1 cellular context compared by ENCODE assay signal in genomic region chr13:25352230-25352629, GRCh38.
A peak's percentile ranks its signal among the peaks of the same experiment; 100 is the strongest.
TF ChIP-seq lines count a peak whose summit lies in the region.

No MANE protein-coding gene starts in this region.

TF ChIP-seq in K562, 482 proteins besides CTCF, POLR2A, EP300 and RAD21 (continued from another document and continues in another):
- TF ChIP-seq MXD1 (CRISPR knock-in tag; IDR thresholded peaks at IDR 0.05; ENCODE audit: borderline replicate concordance, poor library complexity, severe bottlenecking) (no peak), SMARCA4 (IDR thresholded peaks at IDR 0.05) (peak; percentile 98), RBM39 (optimal IDR thresholded peaks at IDR 0.05; ENCODE audit: low read depth, low read length) (no peak), ZKSCAN3 (CRISPR knock-in tag; IDR thresholded peaks at IDR 0.05) (no peak), ZNF584 (CRISPR knock-in tag; IDR thresholded peaks at IDR 0.05; ENCODE audit: low read depth) (peak; percentile 49; the same call in 1 of the 2 replicates), JUND (IDR thresholded peaks at IDR 0.05; ENCODE audit: borderline replicate concordance, low read depth, low read length) (peak; percentile 67; the same call in 1 of the 2 replicates), JUND (tag; IDR thresholded peaks at IDR 0.05; ENCODE audit: borderline replicate concordance, low read depth, low read length) (no peak; the same call in 2 of the 3 replicates), CHD7 (IDR thresholded peaks at IDR 0.05; ENCODE audit: low read depth, low read length) (no peak), ZNF197 (CRISPR knock-in tag; IDR thresholded peaks at IDR 0.05; ENCODE audit: low read depth) (peak; percentile 67; the same call in 1 of the 2 replicates), L3MBTL2 (IDR thresholded peaks at IDR 0.05) (0 out of 2 replicates have a peak, but pooled peaks have one; percentile 35), ZBTB43 (CRISPR knock-in tag; IDR thresholded peaks at IDR 0.05) (no peak), ARID1B (IDR thresholded peaks at IDR 0.05) (peak; percentile 99), FOXA3 (CRISPR knock-in tag; conservative IDR thresholded peaks at IDR 0.05 in 1 of 2, IDR thresholded peaks at IDR 0.05 in 1 of 2) (peak in 1 of 2 experiments; percentile 87; a peak in 2 of 4 replicates), ZNF133 (CRISPR knock-in tag; IDR thresholded peaks at IDR 0.05) (no peak), STAT5A (IDR thresholded peaks at IDR 0.05; ENCODE audit: borderline replicate concordance, low read length) (peak; percentile 91), HBP1 (CRISPR knock-in tag; IDR thresholded peaks at IDR 0.05) (no peak), ZNF76 (CRISPR knock-in tag; IDR thresholded peaks at IDR 0.05; ENCODE audit: borderline replicate concordance) (no peak), RBFOX2 (IDR thresholded peaks at IDR 0.05; ENCODE audit: low read depth, low read length) (no peak), BCLAF1 (IDR thresholded peaks at IDR 0.05; ENCODE audit: borderline replicate concordance in 1 of 2, control insufficient read depth in 1 of 2, low read depth in 2 of 2, low read length in 1 of 2) (peak in 1 of 2 experiments; percentile 49; a peak in 1 of 4 replicates), MITF (IDR thresholded peaks at IDR 0.05) (no peak), ZBED1 (IDR thresholded peaks at IDR 0.05) (no peak), HLTF (IDR thresholded peaks at IDR 0.05) (0 out of 2 replicates have a peak, but pooled peaks have one; percentile 57)
